ENCODE assay signal across 35 cellular contexts in genomic region chr4:32460972-32461371, GRCh38.
"Had no signal": no experiment of that assay in that cellular context is flagged by ENCODE, and none has a peak within 500 bp of the region (broad histone marks: within the 10 kb centered on the region; RNA-seq: fewer than 3 reads in every experiment).

No MANE protein-coding gene starts in this region.

- H3K36me3 ChIP-seq: MG63 had no signal

- DNase-seq: Karpas-422, Kasumi-1, MG63, MM.1S, MV-4-11, NCI-H1048, NCI-H1092, NCI-H1092 treated with DMSO at 0.1 percent for 48 hours, NCI-H1105, NCI-H1105 treated with DMSO at 0.1 percent for 48 hours, NCI-H1417, NCI-H1417 treated with DMSO at 0.1 percent for 48 hours, NCI-H1436, NCI-H1436 treated with DMSO at 0.1 percent for 48 hours, NCI-H146, NCI-H1694, NCI-H1694 treated with DMSO at 0.1 percent for 48 hours, NCI-H187, NCI-H187 treated with DMSO at 0.1 percent for 48 hours, NCI-H1930, NCI-H2029, NCI-H2029 treated with DMSO at 0.1 percent for 48 hours, NCI-H2081, NCI-H2081 treated with DMSO at 0.1 percent for 48 hours, NCI-H2107, NCI-H2171, NCI-H2171 treated with DMSO at 0.1 percent for 48 hours, NCI-H2227 treated with DMSO at 0.1 percent for 48 hours, NCI-H226, NCI-H345, NCI-H446, NCI-H446 treated with DMSO at 0.1 percent for 48 hours, NCI-H510A, NCI-H510A treated with DMSO at 0.1 percent for 48 hours, NCI-H524 treated with DMSO at 0.1 percent for 48 hours had no signal

- H3K4me3 ChIP-seq: MG63 had no signal

- H3K9me3 ChIP-seq: MG63 had no signal

- H3K27me3 ChIP-seq: MG63 had no signal
